Comparison of ENCODE assay signal across 17 cellular contexts in genomic region chr9:98864257-98865180, GRCh38. TPM values are rescaled to one million over a fixed set of nuclear protein-coding genes. Genes with fewer than 3 reads are reported as not detected.
A peak's percentile ranks its signal among the peaks of the same experiment; 100 is the strongest.
DNase-seq lines count a peak whose midpoint lies in the region; ATAC-seq and TF ChIP-seq lines count a peak whose summit lies in the region.
"Had no signal": no experiment of that assay in that cellular context is flagged by ENCODE, and none has a peak within 500 bp of the region (broad histone marks: within the 10 kb centered on the region; RNA-seq: fewer than 3 reads in every experiment).

No MANE protein-coding gene starts in this region.

- POLR2A ChIA-PET in SK-N-SH (lab: Yijun Ruan, JAX), result no interaction called here

- H3K4me1 ChIP-seq in heart left ventricle (peaks cover 4 to 86% (median 66%) of the 10 kb centered on the region in 12 donors), trophoblast cell (ENCODE audit: control insufficient read depth in 1 of 2, insufficient read depth in 2 of 2, low read length in 2 of 2) (no peaks in the 10 kb centered on the region), vagina (peaks cover 65% of the 10 kb centered on the region), SK-N-SH (ENCODE audit: control insufficient read depth in 1 of 2, insufficient read depth in 2 of 2, low read depth in 1 of 2, low read length in 1 of 2) (peaks cover 3 to 10% of the 10 kb centered on the region in 2 experiments; a peak in 2 of 4 replicates)

- no peaks in the 10 kb centered on the region for H3K79me1 ChIP-seq in trophoblast cell (ENCODE audit: low read length)

- no peak overlapping the region for H3K14ac ChIP-seq in trophoblast cell (ENCODE audit: low read length)

- no peak overlapping the region for H3K18ac ChIP-seq in trophoblast cell (ENCODE audit: low read length)

- H3K9ac ChIP-seq in trophoblast cell (ENCODE audit: low read length) (no peak overlapping the region), SK-N-SH (no peak overlapping the region)

- WGBS in adipose tissue, 3 donors, result 68 to 77% (median 71%) methylated on average over 9 of the region's 9 CpGs
- WGBS in heart left ventricle, 4 donors, result 79 to 83% (median 80%) methylated on average over 9 of the region's 9 CpGs
- WGBS in trophoblast cell (ENCODE audit: extremely low coverage, insufficient coverage, insufficient read length), result no CpG with 5 or more reads among the region's 9 CpGs
- 86% methylated on average over 9 of the region's 9 CpGs for WGBS in SK-N-SH (ENCODE audit: low lambda C conversion rate)

- H3K27ac ChIP-seq in adipose tissue (ENCODE audit: low read depth, low read length) (peak overlapping the region; percentile 13), heart left ventricle (peak overlapping the region in 10 of 12 donors; percentile 19 to 92 (median 81)), trophoblast cell (ENCODE audit: low read depth, low read length) (no peak overlapping the region), vagina (peak overlapping the region; percentile 64), SK-N-SH (ENCODE audit: low read depth in 2 of 2, low read length in 1 of 2) (no peak overlapping the region)
- H3K27ac ChIP-seq: right lobe of liver had no signal

- no peak overlapping the region for H4K12ac ChIP-seq in trophoblast cell (ENCODE audit: low read depth, low read length)

- H3K4me3 ChIP-seq in heart left ventricle (no peak overlapping the region), trophoblast cell (ENCODE audit: low read depth, low read length) (no peak overlapping the region), vagina (no peak overlapping the region), SK-N-SH (ENCODE audit: low read depth in 2 of 2, low read length in 1 of 2) (no peak overlapping the region)
- H3K4me3 ChIP-seq: right lobe of liver had no signal

- H3K79me2 ChIP-seq in trophoblast cell (ENCODE audit: control insufficient read depth, insufficient read depth, low read length, poor library complexity), result no peaks in the 10 kb centered on the region
- H3K79me2 ChIP-seq in SK-N-SH (ENCODE audit: insufficient read depth), result no peaks in the 10 kb centered on the region

- H3K36me3 ChIP-seq in heart left ventricle (no peaks in the 10 kb centered on the region), trophoblast cell (ENCODE audit: control insufficient read depth in 1 of 2, insufficient read depth in 2 of 2, low read length in 2 of 2) (no peaks in the 10 kb centered on the region), vagina (no peaks in the 10 kb centered on the region), SK-N-SH (replicated peaks in 1 of 2; ENCODE audit: control insufficient read depth in 1 of 2, insufficient read depth in 2 of 2, low read length in 1 of 2) (no peaks in the 10 kb centered on the region)
- H3K36me3 ChIP-seq: right lobe of liver had no signal

- CTCF ChIA-PET in SK-N-SH (lab: Yijun Ruan, JAX), result interaction anchor here (1.0 to 1.2 kb wide), 3 partner anchors 15 to 276 kb away, joined by 3 to 5 read pairs (median 4); no protein-coding TSS in a partner anchor

- TF ChIP-seq EP300 in SK-N-SH (IDR thresholded peaks at IDR 0.05; ENCODE audit: borderline replicate concordance in 1 of 2, low read depth in 1 of 2, low read length in 1 of 2), result no peak

- H3K9me3 ChIP-seq in heart left ventricle (peaks cover 0 to 5% (median 0%) of the 10 kb centered on the region in 12 donors), trophoblast cell (ENCODE audit: insufficient read depth, low read depth, low read length) (peaks cover 2% of the 10 kb centered on the region), vagina (no peaks in the 10 kb centered on the region), SK-N-SH (no peaks in the 10 kb centered on the region)
- H3K9me3 ChIP-seq: right lobe of liver had no signal

- TF ChIP-seq RAD21 in SK-N-SH (IDR thresholded peaks at IDR 0.05; ENCODE audit: low read length), result no peak

- TF ChIP-seq CTCF in heart left ventricle (IDR thresholded peaks at IDR 0.05), result no peak
- TF ChIP-seq CTCF in vagina (IDR thresholded peaks at IDR 0.05), result no peak
- no peak for TF ChIP-seq CTCF in SK-N-SH (IDR thresholded peaks at IDR 0.05)

- H3F3A ChIP-seq in SK-N-SH (replicated peaks; ENCODE audit: insufficient read depth), result no peaks in the 10 kb centered on the region

- TF ChIP-seq POLR2A in heart left ventricle (IDR thresholded peaks at IDR 0.05) (no peak), vagina (IDR thresholded peaks at IDR 0.05) (no peak)

- H3K4me2 ChIP-seq in trophoblast cell (ENCODE audit: low read length), result no peak overlapping the region
- H3K4me2 ChIP-seq in SK-N-SH, result no peak overlapping the region

- no peak overlapping the region for H4K8ac ChIP-seq in trophoblast cell (ENCODE audit: low read depth, low read length)

- H2AK5ac ChIP-seq in trophoblast cell (ENCODE audit: low read length), result no peak overlapping the region

- ATAC-seq in heart left ventricle, result peak; percentile 32 to 66 (median 54)
- ATAC-seq: stimulated activated effector memory CD8-positive, alpha-beta T cell treated with anti-CD3 and anti-CD28 coated beads, Interleukin-12 subunit alpha, Interleukin-12 subunit beta, amount 100 ng/mL, for 72 hours had no signal

- no peak overlapping the region for H2BK120ac ChIP-seq in trophoblast cell (ENCODE audit: insufficient read depth, low read length, poor library complexity)

- H2BK5ac ChIP-seq in trophoblast cell (ENCODE audit: low read depth, low read length, poor library complexity), result no peak overlapping the region

- H4K20me1 ChIP-seq in SK-N-SH (ENCODE audit: insufficient read depth), result no peaks in the 10 kb centered on the region

- H2BK12ac ChIP-seq in trophoblast cell (ENCODE audit: low read length), result no peak overlapping the region

- H3K9me2 ChIP-seq in SK-N-SH, result no peaks in the 10 kb centered on the region

- no peak overlapping the region for H4K91ac ChIP-seq in trophoblast cell (ENCODE audit: low read depth, low read length)

- intact Hi-C loops in heart left ventricle (cut with DNase I) (loop anchor here in 8 of 10 donors (5.0 to 10.0 kb wide), 8 partner anchors 38 to 278 kb away; no protein-coding TSS in a partner anchor), vagina (cut with DNase I) (loop anchor here (5.0 kb wide), 1 partner anchor 113 kb away; no protein-coding TSS in a partner anchor)

- DNase-seq in heart left ventricle (peak in 4 of 5 donors; percentile 41 to 73 (median 60)), trophoblast cell (peak; percentile 13 to 25), vagina (ENCODE audit: extremely low spot score in 2 of 2) (no peak), RKO (ENCODE audit: low spot score) (no peak), NCI-H146 (lab: John Stamatoyannopoulos, UW) (no peak), SK-N-SH (no peak)
- DNase-seq: activated CD4-positive, alpha-beta T cell treated with anti-CD3 and anti-CD28 coated beads for 4 hours; activated naive CD4-positive, alpha-beta T cell treated with anti-CD3 and anti-CD28 coated beads, Interleukin-2, amount 50 U/mL, for 16 hours; activated T-cell treated with anti-CD3 and anti-CD28 coated beads for 4 hours; NCI-H1092 treated with DMSO at 0.1 percent for 48 hours; nephron progenitor cell; NK-92 treated with Interleukin-12 subunit alpha and Interleukin-12 subunit beta, amount 100 ng/mL, for 24 hours; right lobe of liver; SHP77; T-helper 9 cell had no signal

- H2AFZ ChIP-seq in trophoblast cell (ENCODE audit: insufficient read depth, low read length, poor library complexity) (no peak overlapping the region), SK-N-SH (ENCODE audit: low read depth) (no peak overlapping the region)

- H3K27me3 ChIP-seq in heart left ventricle (no peaks in the 10 kb centered on the region), trophoblast cell (ENCODE audit: insufficient read depth, low read length) (no peaks in the 10 kb centered on the region), vagina (no peaks in the 10 kb centered on the region), SK-N-SH (ENCODE audit: insufficient read depth) (no peaks in the 10 kb centered on the region)
- H3K27me3 ChIP-seq: right lobe of liver had no signal

- H3K4ac ChIP-seq in trophoblast cell (ENCODE audit: low read depth, low read length), result no peak overlapping the region

- no peak overlapping the region for H3K23ac ChIP-seq in trophoblast cell (ENCODE audit: low read length)

TF ChIP-seq in SK-N-SH, 30 proteins besides CTCF, POLR2A, EP300 and RAD21 (continues in another document):
- no peak for TF ChIP-seq TEAD4 (IDR thresholded peaks at IDR 0.05; ENCODE audit: borderline replicate concordance, insufficient read depth)
- no peak for TF ChIP-seq FOSL2 (IDR thresholded peaks at IDR 0.05; ENCODE audit: borderline replicate concordance, low read depth)
- TF ChIP-seq RFX5 (IDR thresholded peaks at IDR 0.05; ENCODE audit: low read length), result no peak
- no peak for TF ChIP-seq SIN3A (IDR thresholded peaks at IDR 0.05; ENCODE audit: borderline replicate concordance, low read depth, low read length)
- no peak for TF ChIP-seq USF2 (IDR thresholded peaks at IDR 0.05; ENCODE audit: borderline replicate concordance, low read depth, low read length)
- no peak for TF ChIP-seq MXI1 (IDR thresholded peaks at IDR 0.05; ENCODE audit: low read depth, low read length)
- TF ChIP-seq PBX3 (IDR thresholded peaks at IDR 0.05), result no peak
- no peak for TF ChIP-seq RCOR1 (IDR thresholded peaks at IDR 0.05; ENCODE audit: low read length)

RNA-seq across cellular contexts. Expression of gene GALNT12, which starts 57.0 kb away (rescaled TPM):
- polyA plus RNA-seq in adipose tissue (1 to 10 TPM; 2.8 to 4.5 (median 3.3) TPM), heart left ventricle (under 1 TPM; 0.23 to 0.32 TPM), SK-N-SH (2012; rRNA removed) (7.4 TPM in 2 replicates)
- total RNA-seq in heart left ventricle (1 to 10 TPM in 3 of 9 donors, under 1 TPM in 6; 0.25 to 4.7 (median 0.70) TPM), vagina (5.4 TPM)
- polyA plus RNA-seq in trophoblast cell (2013), result 3.4 and 3.7 TPM in 2 replicates
- polyA plus RNA-seq in SK-N-SH (2012; cell fraction: cytosol; rRNA removed), result 5.5 and 5.6 TPM in 2 replicates
- 10.4 and 15.0 TPM in 2 replicates for polyA plus RNA-seq in SK-N-SH (2012; cell fraction: nucleus; rRNA removed)

Comparison
In these comparisons a context has a peak if more than half of its experiments do, and no peak if none do; other contexts are left out.
1. H3K27ac ChIP-seq: peak in adipose tissue (single experiment), heart left ventricle (10 of 12) and vagina (single experiment); none in trophoblast cell (single experiment) and SK-N-SH (0 of 2).
2. DNase-seq: peak in heart left ventricle (4 of 5) and trophoblast cell (2 of 2); none in vagina (0 of 2), RKO (single experiment), NCI-H146 (single experiment) and SK-N-SH (single experiment).